ENCODE assay signal across 20 cellular contexts in the genomic region with DNA sequence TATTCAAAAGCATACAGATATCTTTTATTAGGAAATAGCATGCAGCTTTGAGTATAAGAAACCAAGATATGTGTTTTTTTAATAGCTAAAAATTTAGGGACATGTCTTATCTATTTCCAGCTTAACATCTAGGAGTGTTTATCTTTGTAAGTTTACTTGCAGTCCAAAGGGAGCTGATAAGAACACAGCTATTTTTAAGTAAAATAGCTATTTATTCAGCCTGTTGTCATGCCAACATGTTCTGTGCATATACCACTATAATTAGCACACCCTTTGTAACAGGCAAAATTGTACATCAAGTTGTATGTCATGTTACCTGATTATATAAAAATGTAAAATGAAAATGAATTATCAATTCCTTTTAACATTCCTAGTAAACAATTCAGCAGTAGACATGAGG.
"Had no signal": no experiment of that assay in that cellular context is flagged by ENCODE, and none has a peak within 500 bp of the region (broad histone marks: within the 10 kb centered on the region; RNA-seq: fewer than 3 reads in every experiment).

No MANE protein-coding gene starts in this region.

- H3K27ac Mint-ChIP-seq: dendritic cell treated with granulocyte-macrophage colony-stimulating factor and Interleukin-4, amounts not matched to agents 40 ng/mL and 50 ng/mL, for 4 days; memory B cell; nephron; progenitor cell of endocrine pancreas; stimulated activated naive CD8-positive, alpha-beta T cell treated with anti-CD3 and anti-CD28 coated beads, Interleukin-15, Interleukin-2, amounts not matched to agents 100 ng/mL and 50 ng/mL, for 24 hours had no signal

- H3K4me3 ChIP-seq: heart left ventricle, left ventricle myocardium inferior, lower lobe of right lung, pancreas, smooth muscle cell, thoracic aorta had no signal

- H3K27ac ChIP-seq: heart left ventricle, left ventricle myocardium inferior, lower lobe of right lung, pancreas, thoracic aorta had no signal

- H3K27me3 ChIP-seq: heart left ventricle, pancreas had no signal

- H3K9me3 ChIP-seq: heart left ventricle, left ventricle myocardium inferior, lower lobe of right lung, pancreas, thoracic aorta had no signal

- H3K4me3 Mint-ChIP-seq: dendritic cell treated with granulocyte-macrophage colony-stimulating factor and Interleukin-4, amounts not matched to agents 40 ng/mL and 50 ng/mL, for 4 days; memory B cell; nephron; stimulated activated effector memory CD8-positive, alpha-beta T cell treated with anti-CD3 and anti-CD28 coated beads, Interleukin-12 subunit alpha, Interleukin-12 subunit beta, amount 100 ng/mL, for 72 hours; stimulated activated naive CD8-positive, alpha-beta T cell treated with anti-CD3 and anti-CD28 coated beads, Interleukin-15, Interleukin-2, amounts not matched to agents 100 ng/mL and 50 ng/mL, for 24 hours had no signal

- H3K27me3 Mint-ChIP-seq: dendritic cell treated with granulocyte-macrophage colony-stimulating factor and Interleukin-4, amounts not matched to agents 40 ng/mL and 50 ng/mL, for 4 days; memory B cell; progenitor cell of endocrine pancreas; stimulated activated naive CD8-positive, alpha-beta T cell treated with anti-CD3 and anti-CD28 coated beads, Interleukin-15, Interleukin-2, amounts not matched to agents 100 ng/mL and 50 ng/mL, for 24 hours had no signal

- H3K4me1 ChIP-seq: lower lobe of right lung, pancreas had no signal

- H3K9me3 Mint-ChIP-seq: dendritic cell treated with granulocyte-macrophage colony-stimulating factor and Interleukin-4, amounts not matched to agents 40 ng/mL and 50 ng/mL, for 4 days; memory B cell; nephron; stimulated activated effector memory CD8-positive, alpha-beta T cell treated with anti-CD3 and anti-CD28 coated beads, Interleukin-12 subunit alpha, Interleukin-12 subunit beta, amount 100 ng/mL, for 72 hours; stimulated activated naive CD8-positive, alpha-beta T cell treated with anti-CD3 and anti-CD28 coated beads, Interleukin-15, Interleukin-2, amounts not matched to agents 100 ng/mL and 50 ng/mL, for 24 hours had no signal

- H3K4me1 Mint-ChIP-seq: memory B cell; nephron; stimulated activated effector memory CD8-positive, alpha-beta T cell treated with anti-CD3 and anti-CD28 coated beads, Interleukin-12 subunit alpha, Interleukin-12 subunit beta, amount 100 ng/mL, for 72 hours had no signal

- ATAC-seq: lower lobe of right lung; pancreas; stimulated activated effector memory CD8-positive, alpha-beta T cell treated with anti-CD3 and anti-CD28 coated beads, Interleukin-12 subunit alpha, Interleukin-12 subunit beta, amount 100 ng/mL, for 72 hours had no signal

- DNase-seq: central memory CD4-positive, alpha-beta T cell; heart left ventricle; hippocampal formation; islet precursor cell; left ventricle myocardium inferior; lower lobe of right lung; midbrain; occipital lobe; pancreas; right cardiac atrium; stimulated activated CD4-positive, alpha-beta T cell treated with anti-CD3 and anti-CD28 coated beads, Interleukin-4, amount 100 ng/mL, for 1 hour; stimulated activated CD8-positive, alpha-beta memory T cell treated with anti-CD3 and anti-CD28 coated beads, Interleukin-4, amount 100 ng/mL, for 48 hours had no signal

- H3K4me2 ChIP-seq: smooth muscle cell had no signal
